Comparison of ENCODE assay signal across 17 cellular contexts in genomic region chr1:70779571-70779970, GRCh38.
DNase-seq lines count a peak whose midpoint lies in the region; ATAC-seq and TF ChIP-seq lines count a peak whose summit lies in the region.
"Had no signal": no experiment of that assay in that cellular context is flagged by ENCODE, and none has a peak within 500 bp of the region (broad histone marks: within the 10 kb centered on the region; RNA-seq: fewer than 3 reads in every experiment).

No MANE protein-coding gene starts in this region.

- DNase-seq in T-helper 2 cell treated with Interferon-gamma antibody and Interleukin-4, amounts not matched to agents 5 μg/mL and 100 μg/mL, for 36 hours (ENCODE audit: low spot score): peak; percentile 31
- DNase-seq in T-helper 2 cell (no peak), HS-27A (ENCODE audit: low read depth) (peak; percentile 22), astrocyte of the spinal cord (ENCODE audit: low read depth, low spot score) (peak; percentile 48), skeletal muscle cell (ENCODE audit: low read depth) (peak; percentile 86), KG1 (lab: John Stamatoyannopoulos, UW) (no peak), upper lobe of left lung (no peak)
- DNase-seq: 8988T; brain microvascular endothelial cell; dorsolateral prefrontal cortex; left colon; NCI-H2171 treated with DMSO at 0.1 percent for 48 hours; SIG-M5; stimulated activated CD4-positive, alpha-beta T cell treated with anti-CD3 and anti-CD28 coated beads, Interleukin-15, amount 100 ng/mL, for 24 hours; substantia nigra had no signal

- H3K9me3 ChIP-seq in upper lobe of left lung: no peaks in the 10 kb centered on the region

- H3K4me3 ChIP-seq in astrocyte of the spinal cord (ENCODE audit: low read depth, low read length) (no peak overlapping the region), skeletal muscle cell (ENCODE audit: low read depth, low read length) (no peak overlapping the region), upper lobe of left lung (no peak overlapping the region)
- H3K4me3 ChIP-seq: dorsolateral prefrontal cortex had no signal

- no peak for ATAC-seq in HG03354 (IDR thresholded peaks at IDR 0.05; ENCODE audit: poor library complexity, severe bottlenecking, unreplicated experiment)
- ATAC-seq in upper lobe of left lung (ENCODE audit: low FRiP score in 2 of 2): no peak
- ATAC-seq: esophagus mucosa, left colon had no signal

- TF ChIP-seq EP300 in upper lobe of left lung (IDR thresholded peaks at IDR 0.05): no peak

- H3K27ac ChIP-seq in upper lobe of left lung: no peak overlapping the region
- H3K27ac ChIP-seq: brain microvascular endothelial cell, dorsolateral prefrontal cortex had no signal

- TF ChIP-seq POLR2A in upper lobe of left lung (IDR thresholded peaks at IDR 0.05): no peak

- H3K36me3 Mint-ChIP-seq in T-helper 2 cell treated with Interferon-gamma antibody and Interleukin-4, amounts not matched to agents 5 μg/mL and 100 μg/mL, for 36 hours (ENCODE audit: low read depth): no peaks in the 10 kb centered on the region

- in situ Hi-C loops in astrocyte of the spinal cord (cut with HindIII; ENCODE audit: low sequenced_read_pairs): no loop called here

- peaks cover 7% of the 10 kb centered on the region for H3K4me1 Mint-ChIP-seq in T-helper 2 cell treated with Interferon-gamma antibody and Interleukin-4, amounts not matched to agents 5 μg/mL and 100 μg/mL, for 36 hours (ENCODE audit: low read depth)

- TF ChIP-seq CTCF in astrocyte of the spinal cord (IDR thresholded peaks at IDR 0.05; ENCODE audit: low read depth, low read length): no peak
- no peak for TF ChIP-seq CTCF in upper lobe of left lung (IDR thresholded peaks at IDR 0.05)

- no peaks in the 10 kb centered on the region for H3K36me3 ChIP-seq in upper lobe of left lung
- H3K36me3 ChIP-seq: brain microvascular endothelial cell had no signal

- no peaks in the 10 kb centered on the region for H3K4me1 ChIP-seq in upper lobe of left lung

- H3K27ac Mint-ChIP-seq in T-helper 2 cell treated with Interferon-gamma antibody and Interleukin-4, amounts not matched to agents 5 μg/mL and 100 μg/mL, for 36 hours: no peak overlapping the region

- H3K27me3 Mint-ChIP-seq in T-helper 2 cell treated with Interferon-gamma antibody and Interleukin-4, amounts not matched to agents 5 μg/mL and 100 μg/mL, for 36 hours (ENCODE audit: low read depth): peaks cover 6% of the 10 kb centered on the region

- WGBS in upper lobe of left lung, 2 donors: 73 to 92% methylated on average over 2 to 3 of the region's 3 CpGs

- H3K9me3 Mint-ChIP-seq in T-helper 2 cell treated with Interferon-gamma antibody and Interleukin-4, amounts not matched to agents 5 μg/mL and 100 μg/mL, for 36 hours: no peaks in the 10 kb centered on the region

- H3K27me3 ChIP-seq in upper lobe of left lung: no peaks in the 10 kb centered on the region
- H3K27me3 ChIP-seq: brain microvascular endothelial cell had no signal

- H3K4me3 Mint-ChIP-seq in T-helper 2 cell treated with Interferon-gamma antibody and Interleukin-4, amounts not matched to agents 5 μg/mL and 100 μg/mL, for 36 hours: no peak overlapping the region

Comparison
In these comparisons a context has a peak if more than half of its experiments do, and no peak if none do; other contexts are left out.
1. DNase-seq: peak in T-helper 2 cell treated with Interferon-gamma antibody and Interleukin-4, amounts not matched to agents 5 μg/mL and 100 μg/mL, for 36 hours (single experiment), HS-27A (single experiment), astrocyte of the spinal cord (single experiment) and skeletal muscle cell (single experiment); none in T-helper 2 cell (0 of 5), KG1 (single experiment) and upper lobe of left lung (0 of 2).